In the genomic region with DNA sequence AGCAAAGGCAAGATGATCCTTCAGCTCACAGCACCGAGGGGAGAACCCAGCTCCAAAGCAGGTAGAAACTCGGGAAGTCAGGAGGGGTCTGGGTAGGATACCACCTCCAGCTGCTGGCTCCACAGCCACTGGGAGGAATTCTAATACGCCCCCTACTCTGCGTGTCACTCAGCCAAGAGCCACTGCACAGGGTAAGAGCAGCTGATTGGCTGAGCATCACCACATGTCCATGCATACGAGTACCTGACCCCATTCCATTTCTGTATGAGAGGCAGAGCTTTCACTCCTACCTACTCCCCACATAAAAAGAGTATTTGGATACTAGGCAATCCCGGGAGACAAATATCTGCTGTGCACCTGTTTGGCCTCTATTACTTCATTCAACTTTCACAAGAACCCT, we compare ENCODE assay signal across 34 cellular contexts.
"Had no signal": no experiment of that assay in that cellular context is flagged by ENCODE, and none has a peak within 500 bp of the region (broad histone marks: within the 10 kb centered on the region; RNA-seq: fewer than 3 reads in every experiment).

No MANE protein-coding gene starts in this region.

- H3K27ac ChIP-seq: ascending aorta, breast epithelium, cardiac muscle cell, colonic mucosa, epithelial cell of prostate, esophagus squamous epithelium, gastroesophageal sphincter, WERI-Rb-1 had no signal

- H3K27me3 Mint-ChIP-seq: activated naive CD8-positive, alpha-beta T cell treated with anti-CD3 and anti-CD28 coated beads, Interleukin-2, amount 10 ng/mL, durations not matched to agents 7 days and 5 days had no signal

- H3K4me1 ChIP-seq: ascending aorta, breast epithelium, colonic mucosa, gastroesophageal sphincter had no signal

- H3K27ac Mint-ChIP-seq: activated CD4-positive, alpha-beta memory T cell treated with anti-CD3 and anti-CD28 coated beads, Interleukin-2, amount 10 ng/mL, durations not matched to agents 7 days and 5 days; activated CD4-positive, alpha-beta T cell treated with anti-CD3 and anti-CD28 coated beads for 36 hours; activated CD4-positive, alpha-beta T cell treated with anti-CD3 and anti-CD28 coated beads, Interleukin-2, amount 10 ng/mL, durations not matched to agents 24 days and 14 days; activated naive CD4-positive, alpha-beta T cell treated with anti-CD3 and anti-CD28 coated beads, Interleukin-2, amount 10 ng/mL, durations not matched to agents 7 days and 5 days; activated naive CD4-positive, alpha-beta T cell treated with anti-CD3 and anti-CD28 coated beads, Interleukin-2, amount 50 U/mL, for 72 hours; activated naive CD8-positive, alpha-beta T cell treated with anti-CD3 and anti-CD28 coated beads, Interleukin-2, amount 10 ng/mL, durations not matched to agents 7 days and 5 days; activated T-cell treated with anti-CD3 and anti-CD28 coated beads, Interleukin-2, amount 50 U/mL, for 24 hours; activated T-cell treated with anti-CD3 and anti-CD28 coated beads, Interleukin-2, amount 50 U/mL, for 72 hours; brain; T-helper 17 cell; T-helper 2 cell treated with Interferon-gamma antibody and Interleukin-4, amounts not matched to agents 5 μg/mL and 100 μg/mL, for 36 hours had no signal

- DNase-seq: activated CD4-positive, alpha-beta memory T cell treated with anti-CD3 and anti-CD28 coated beads, Interleukin-2, amount 10 ng/mL, durations not matched to agents 7 days and 5 days; activated CD4-positive, alpha-beta T cell treated with anti-CD3 and anti-CD28 coated beads for 36 hours; activated CD4-positive, alpha-beta T cell treated with anti-CD3 and anti-CD28 coated beads, Interleukin-2, amount 10 ng/mL, durations not matched to agents 24 days and 14 days; activated CD4-positive, CD25-positive, alpha-beta regulatory T cell; activated CD4-positive, CD25-positive, alpha-beta regulatory T cell treated with anti-CD3 and anti-CD28 coated beads, Interleukin-2, amount 50 U/mL, for 72 hours; activated CD8-positive, alpha-beta memory T cell treated with anti-CD3 and anti-CD28 coated beads, Interleukin-2, amount 50 U/mL, for 48 hours; activated gamma-delta T cell; activated naive CD4-positive, alpha-beta T cell; activated naive CD4-positive, alpha-beta T cell treated with anti-CD3 and anti-CD28 coated beads, Interleukin-2, amount 10 ng/mL, durations not matched to agents 7 days and 5 days; activated naive CD8-positive, alpha-beta T cell treated with anti-CD3 and anti-CD28 coated beads, Interleukin-2, amount 10 ng/mL, durations not matched to agents 7 days and 5 days; activated T-cell treated with anti-CD3 and anti-CD28 coated beads for 4 hours; activated T-cell treated with anti-CD3 and anti-CD28 coated beads, Interleukin-2, amount 50 U/mL, for 24 hours; activated T-cell treated with anti-CD3 and anti-CD28 coated beads, Interleukin-2, amount 50 U/mL, for 72 hours; central memory CD4-positive, alpha-beta T cell; cerebellar nuclear complex; colonic mucosa; effector CD8-positive, alpha-beta T cell; esophagus squamous epithelium; foreskin melanocyte; SW 1271; T-helper 1 cell; T-helper 17 cell; T1000; WERI-Rb-1 had no signal

- H3K4me3 Mint-ChIP-seq: activated CD4-positive, alpha-beta memory T cell treated with anti-CD3 and anti-CD28 coated beads, Interleukin-2, amount 10 ng/mL, durations not matched to agents 7 days and 5 days; activated CD4-positive, alpha-beta T cell treated with anti-CD3 and anti-CD28 coated beads for 36 hours; activated CD4-positive, alpha-beta T cell treated with anti-CD3 and anti-CD28 coated beads, Interleukin-2, amount 10 ng/mL, durations not matched to agents 24 days and 14 days; activated naive CD4-positive, alpha-beta T cell treated with anti-CD3 and anti-CD28 coated beads, Interleukin-2, amount 10 ng/mL, durations not matched to agents 7 days and 5 days; activated naive CD8-positive, alpha-beta T cell treated with anti-CD3 and anti-CD28 coated beads, Interleukin-2, amount 10 ng/mL, durations not matched to agents 7 days and 5 days; activated T-cell treated with anti-CD3 and anti-CD28 coated beads, Interleukin-2, amount 50 U/mL, for 24 hours; activated T-cell treated with anti-CD3 and anti-CD28 coated beads, Interleukin-2, amount 50 U/mL, for 72 hours; brain; T-helper 17 cell; T-helper 2 cell treated with Interferon-gamma antibody and Interleukin-4, amounts not matched to agents 5 μg/mL and 100 μg/mL, for 36 hours had no signal

- ATAC-seq: activated CD4-positive, alpha-beta T cell treated with anti-CD3 and anti-CD28 coated beads for 36 hours; activated naive CD4-positive, alpha-beta T cell treated with anti-CD3 and anti-CD28 coated beads, Interleukin-2, amount 50 U/mL, for 72 hours; activated T-cell treated with anti-CD3 and anti-CD28 coated beads, Interleukin-2, amount 50 U/mL, for 72 hours; gastroesophageal sphincter; T-helper 17 cell had no signal

- H3K36me3 ChIP-seq: ascending aorta, breast epithelium, cardiac muscle cell, colonic mucosa, esophagus squamous epithelium, gastroesophageal sphincter, WERI-Rb-1 had no signal

- FAIRE-seq: endometrium, endothelial cell of umbilical vein had no signal

- H3K9me3 Mint-ChIP-seq: activated CD4-positive, alpha-beta memory T cell treated with anti-CD3 and anti-CD28 coated beads, Interleukin-2, amount 10 ng/mL, durations not matched to agents 7 days and 5 days; activated CD4-positive, alpha-beta T cell treated with anti-CD3 and anti-CD28 coated beads, Interleukin-2, amount 10 ng/mL, durations not matched to agents 24 days and 14 days; activated naive CD4-positive, alpha-beta T cell treated with anti-CD3 and anti-CD28 coated beads, Interleukin-2, amount 10 ng/mL, durations not matched to agents 7 days and 5 days; activated naive CD4-positive, alpha-beta T cell treated with anti-CD3 and anti-CD28 coated beads, Interleukin-2, amount 50 U/mL, for 72 hours; activated naive CD8-positive, alpha-beta T cell treated with anti-CD3 and anti-CD28 coated beads, Interleukin-2, amount 10 ng/mL, durations not matched to agents 7 days and 5 days; activated T-cell treated with anti-CD3 and anti-CD28 coated beads, Interleukin-2, amount 50 U/mL, for 24 hours; activated T-cell treated with anti-CD3 and anti-CD28 coated beads, Interleukin-2, amount 50 U/mL, for 72 hours; T-helper 2 cell treated with Interferon-gamma antibody and Interleukin-4, amounts not matched to agents 5 μg/mL and 100 μg/mL, for 36 hours had no signal

- H3K9me3 ChIP-seq: ascending aorta, breast epithelium, colonic mucosa, esophagus squamous epithelium, gastroesophageal sphincter had no signal

- H3K36me3 Mint-ChIP-seq: activated naive CD4-positive, alpha-beta T cell treated with anti-CD3 and anti-CD28 coated beads, Interleukin-2, amount 10 ng/mL, durations not matched to agents 7 days and 5 days; activated naive CD4-positive, alpha-beta T cell treated with anti-CD3 and anti-CD28 coated beads, Interleukin-2, amount 50 U/mL, for 72 hours; activated naive CD8-positive, alpha-beta T cell treated with anti-CD3 and anti-CD28 coated beads, Interleukin-2, amount 10 ng/mL, durations not matched to agents 7 days and 5 days; brain had no signal

- H3K4me1 Mint-ChIP-seq: activated CD4-positive, alpha-beta memory T cell treated with anti-CD3 and anti-CD28 coated beads, Interleukin-2, amount 10 ng/mL, durations not matched to agents 7 days and 5 days; activated CD4-positive, alpha-beta T cell treated with anti-CD3 and anti-CD28 coated beads for 36 hours; activated CD4-positive, alpha-beta T cell treated with anti-CD3 and anti-CD28 coated beads, Interleukin-2, amount 10 ng/mL, durations not matched to agents 24 days and 14 days; activated naive CD4-positive, alpha-beta T cell treated with anti-CD3 and anti-CD28 coated beads, Interleukin-2, amount 10 ng/mL, durations not matched to agents 7 days and 5 days; activated naive CD8-positive, alpha-beta T cell treated with anti-CD3 and anti-CD28 coated beads, Interleukin-2, amount 10 ng/mL, durations not matched to agents 7 days and 5 days; T-helper 17 cell had no signal

- H3K4me3 ChIP-seq: ascending aorta, breast epithelium, cardiac muscle cell, colonic mucosa, esophagus squamous epithelium, gastroesophageal sphincter had no signal

- H3K27me3 ChIP-seq: ascending aorta, breast epithelium, cardiac muscle cell, colonic mucosa, esophagus squamous epithelium had no signal
